16 cellular contexts compared by ENCODE assay signal in genomic region chr13:21149568-21149967, GRCh38. TPM values are rescaled to one million over a fixed set of nuclear protein-coding genes. Genes with fewer than 3 reads are reported as not detected.
DNase-seq lines count a peak whose midpoint lies in the region; ATAC-seq and FAIRE-seq lines count a peak whose summit lies in the region.
"Had no signal": no experiment of that assay in that cellular context is flagged by ENCODE, and none has a peak within 500 bp of the region (broad histone marks: within the 10 kb centered on the region; RNA-seq: fewer than 3 reads in every experiment).

No MANE protein-coding gene starts in this region.

- H3K27me3 ChIP-seq in mesenchymal stem cell (ENCODE audit: control insufficient read depth in 1 of 2, insufficient read depth in 1 of 2, low read length in 2 of 2): no peaks in the 10 kb centered on the region

- H3K27ac ChIP-seq in SK-N-MC (peak overlapping the region; percentile 79), mesenchymal stem cell (ENCODE audit: low read length, poor library complexity, severe bottlenecking) (no peak overlapping the region)
- H3K27ac ChIP-seq: 22Rv1, parathyroid adenoma had no signal

- no peak overlapping the region for H3K23ac ChIP-seq in mesenchymal stem cell (ENCODE audit: low read length in 2 of 2)

- H3K4me3 ChIP-seq in SK-N-MC: peak overlapping the region; percentile 16; the same call in 1 of the 2 replicates
- no peak overlapping the region for H3K4me3 ChIP-seq in mesenchymal stem cell (ENCODE audit: insufficient read depth in 1 of 2, low read depth in 1 of 2, low read length in 2 of 2)

- H2AK5ac ChIP-seq in mesenchymal stem cell (ENCODE audit: low read length, severe bottlenecking): no peak overlapping the region

- no peak overlapping the region for H2AFZ ChIP-seq in mesenchymal stem cell (ENCODE audit: low read depth, low read length)
- H2AFZ ChIP-seq: parathyroid adenoma had no signal

- H3K4me1 ChIP-seq in mesenchymal stem cell (ENCODE audit: control insufficient read depth, insufficient read depth, low read depth, low read length): no peaks in the 10 kb centered on the region
- H3K4me1 ChIP-seq: Caco-2, parathyroid adenoma had no signal

- no peak overlapping the region for H3K4me2 ChIP-seq in mesenchymal stem cell (ENCODE audit: low read length, poor library complexity, severe bottlenecking)

- H3K9me3 ChIP-seq in SK-N-MC (ENCODE audit: low read depth, low read length) (no peaks in the 10 kb centered on the region), mesenchymal stem cell (ENCODE audit: control insufficient read depth, low read length) (no peaks in the 10 kb centered on the region)
- H3K9me3 ChIP-seq: Caco-2 had no signal

- WGBS in mesenchymal stem cell: 86% methylated on average over 1 of the region's 1 CpG

- no peak overlapping the region for H3K4ac ChIP-seq in mesenchymal stem cell (ENCODE audit: low read depth in 1 of 2, low read length in 2 of 2)

- no peak overlapping the region for H4K8ac ChIP-seq in mesenchymal stem cell (ENCODE audit: low read length)

- H3K36me3 ChIP-seq in SK-N-MC (ENCODE audit: insufficient read depth, low read length) (peaks cover 49% of the 10 kb centered on the region), mesenchymal stem cell (ENCODE audit: control insufficient read depth in 1 of 2, insufficient read depth in 2 of 2, low read depth in 1 of 2, low read length in 2 of 2) (peaks cover 10 to 37% of the 10 kb centered on the region in 2 experiments)

- no peak overlapping the region for H3K14ac ChIP-seq in mesenchymal stem cell (ENCODE audit: low read length in 2 of 2)

- no peak overlapping the region for H4K91ac ChIP-seq in mesenchymal stem cell (ENCODE audit: low read length)

- no peak overlapping the region for H2BK5ac ChIP-seq in mesenchymal stem cell (ENCODE audit: low read depth, low read length, poor library complexity, severe bottlenecking)

- no peak overlapping the region for H2BK12ac ChIP-seq in mesenchymal stem cell (ENCODE audit: low read length in 2 of 2)

- no peak overlapping the region for H2BK15ac ChIP-seq in mesenchymal stem cell (ENCODE audit: low read depth, poor library complexity, severe bottlenecking)

- ATAC-seq in HG02884 (IDR thresholded peaks at IDR 0.05; ENCODE audit: unreplicated experiment): peak; percentile 70
- no peak for ATAC-seq in GM19397 (IDR thresholded peaks at IDR 0.05; ENCODE audit: unreplicated experiment)

- H3K79me1 ChIP-seq in mesenchymal stem cell (replicated peaks; ENCODE audit: low read length, poor library complexity, severe bottlenecking): peaks cover 2% of the 10 kb centered on the region

- no peak overlapping the region for H3K18ac ChIP-seq in mesenchymal stem cell (ENCODE audit: low read depth in 1 of 2, low read length in 2 of 2)

- FAIRE-seq in RCC 7860 (lab: Jason Lieb, UNC): no peak

- H2BK120ac ChIP-seq in mesenchymal stem cell (ENCODE audit: low read depth, low read length): no peak overlapping the region

- DNase-seq in NOMO-1 (lab: John Stamatoyannopoulos, UW; ENCODE audit: unreplicated experiment in 2 of 2) (peak; percentile 17 to 48), NOMO-1 treated with dmso at 0.1 percent for 144 hours (lab: John Stamatoyannopoulos, UW; ENCODE audit: unreplicated experiment) (no peak), SK-N-MC (ENCODE audit: low read depth, low spot score) (no peak), mesenchymal stem cell (peak; percentile 60), RCC 7860 (ENCODE audit: low spot score) (no peak), NCI-H1417 (lab: John Stamatoyannopoulos, UW) (no peak)
- DNase-seq: activated CD4-positive, alpha-beta T cell treated with anti-CD3 and anti-CD28 coated beads for 1 hour; Caco-2; cerebellar nuclear complex; mammary epithelial cell; NCI-H187; NCI-H82 had no signal

- H3K9ac ChIP-seq in SK-N-MC (ENCODE audit: insufficient read length): peak overlapping the region; percentile 32
- H3K9ac ChIP-seq in mesenchymal stem cell (ENCODE audit: low read length): no peak overlapping the region
- H3K9ac ChIP-seq: parathyroid adenoma had no signal

RNA-seq across cellular contexts. Expression of gene SAP18, which starts 9.6 kb away (rescaled TPM):
- polyA plus RNA-seq in mesenchymal stem cell (2013, experiment 1 of 2): 156 TPM
- polyA plus RNA-seq in mesenchymal stem cell (2013, experiment 2 of 2): 163 TPM

RNA-seq across cellular contexts. Expression of gene SKA3, which starts 26.8 kb away (rescaled TPM):
- polyA plus RNA-seq in mesenchymal stem cell (2013, experiment 1 of 2): 3.2 TPM
- polyA plus RNA-seq in mesenchymal stem cell (2013, experiment 2 of 2): 3.4 TPM

RNA-seq across cellular contexts. Expression of gene MRPL57, which starts 26.9 kb away (rescaled TPM):
- 18.5 TPM for polyA plus RNA-seq in mesenchymal stem cell (2013, experiment 1 of 2)
- 18.9 TPM for polyA plus RNA-seq in mesenchymal stem cell (2013, experiment 2 of 2)

Comparison
In these comparisons a context has a peak if more than half of its experiments do, and no peak if none do; other contexts are left out.
1. DNase-seq: peak in NOMO-1 (2 of 2) and mesenchymal stem cell (single experiment); none in NOMO-1 treated with dmso at 0.1 percent for 144 hours (single experiment), SK-N-MC (single experiment), RCC 7860 (single experiment) and NCI-H1417 (0 of 3).